ENCODE assay signal across 20 cellular contexts in genomic region chr4:165740911-165741310, GRCh38.
"Had no signal": no experiment of that assay in that cellular context is flagged by ENCODE, and none has a peak within 500 bp of the region (broad histone marks: within the 10 kb centered on the region; RNA-seq: fewer than 3 reads in every experiment).

No MANE protein-coding gene starts in this region.

- H3K36me3 ChIP-seq: pancreas, tibial nerve, uterus had no signal

- H3K27me3 ChIP-seq: pancreas, tibial nerve, uterus had no signal

- H3K4me3 ChIP-seq: coronary artery, pancreas, tibial nerve, uterus had no signal

- FAIRE-seq: pancreas had no signal

- H3K27ac ChIP-seq: coronary artery, pancreas, tibial nerve, uterus had no signal

- DNase-seq: activated B cell treated with CpG ODN at 0.5 μM for 24 hours; activated CD4-positive, alpha-beta memory T cell treated with anti-CD3 and anti-CD28 coated beads, Interleukin-2, amount 10 ng/mL, durations not matched to agents 7 days and 5 days; activated CD4-positive, alpha-beta T cell treated with anti-CD3 and anti-CD28 coated beads for 48 hours; activated naive CD4-positive, alpha-beta T cell treated with Interleukin-2 at 50 U/mL for 16 hours; activated naive CD8-positive, alpha-beta T cell treated with anti-CD3 and anti-CD28 coated beads, Interleukin-2, amount 10 ng/mL, durations not matched to agents 7 days and 5 days; activated T-cell treated with anti-CD3 and anti-CD28 coated beads, Interleukin-2, amount 50 U/mL, for 1 hour; amygdala; effector CD4-positive, alpha-beta T cell; immature natural killer cell; left cardiac atrium; naive thymus-derived CD8-positive, alpha-beta T cell; pancreas; stimulated activated CD4-positive, alpha-beta T cell treated with anti-CD3 and anti-CD28 coated beads, Interleukin-2, amount 100 ng/mL, for 24 hours; stimulated activated naive CD8-positive, alpha-beta T cell treated with anti-CD3 and anti-CD28 coated beads, Interleukin-15, Interleukin-2, amounts not matched to agents 100 U/mL and 50 U/mL, for 24 hours; substantia nigra; T-cell; uterus had no signal

- H3K4me1 ChIP-seq: pancreas, tibial nerve, uterus had no signal

- ATAC-seq: esophagus mucosa; naive thymus-derived CD8-positive, alpha-beta T cell; pancreas; stimulated activated naive CD8-positive, alpha-beta T cell treated with anti-CD3 and anti-CD28 coated beads, Interleukin-15, Interleukin-2, amounts not matched to agents 100 U/mL and 50 U/mL, for 24 hours; T-cell had no signal

- H3K9me3 ChIP-seq: pancreas, tibial nerve, uterus had no signal
